1 cellular context compared by ENCODE assay signal in genomic region chr17:7885357-7886226, GRCh38.
A peak's percentile ranks its signal among the peaks of the same experiment; 100 is the strongest.
TF ChIP-seq lines count a peak whose summit lies in the region.

No MANE protein-coding gene starts in this region.

TF ChIP-seq in GM12878, 131 proteins besides CTCF, POLR2A, EP300 and RAD21 (continued from another document and continues in another):
- TF ChIP-seq E2F4 (IDR thresholded peaks at IDR 0.05; ENCODE audit: low read depth, low read length) (no peak), IKZF1 (conservative IDR thresholded peaks at IDR 0.05) (peak; percentile 49), BCL3 (IDR thresholded peaks at IDR 0.05; ENCODE audit: borderline replicate concordance, insufficient read depth, low read depth, low read length, poor library complexity, severe bottlenecking) (no peak), ATF3 (IDR thresholded peaks at IDR 0.05; ENCODE audit: borderline replicate concordance, extremely low read depth, low read depth, low read length) (no peak), EZH2 (IDR thresholded peaks at IDR 0.05; ENCODE audit: borderline replicate concordance, control insufficient read depth, low read depth, low read length) (no peak), CBFB (IDR thresholded peaks at IDR 0.05; ENCODE audit: low read depth) (no peak), BACH1 (IDR thresholded peaks at IDR 0.05; ENCODE audit: borderline replicate concordance) (peak; percentile 6; the same call in 1 of the 2 replicates), SREBF1 (IDR thresholded peaks at IDR 0.05; ENCODE audit: low read length) (no peak), SP1 (IDR thresholded peaks at IDR 0.05; ENCODE audit: low read depth, low read length) (peak; percentile 11), TAF1 (IDR thresholded peaks at IDR 0.05; ENCODE audit: borderline replicate concordance, low read depth, low read length) (0 out of 2 replicates have a peak, but pooled peaks have one; percentile 19), FOXM1 (IDR thresholded peaks at IDR 0.05; ENCODE audit: low read depth, low read length) (no peak), KDM1A (IDR thresholded peaks at IDR 0.05; ENCODE audit: borderline replicate concordance) (no peak), MAX (IDR thresholded peaks at IDR 0.05; ENCODE audit: low read depth, low read length) (peak; percentile 53), RELA (IDR thresholded peaks at IDR 0.05; ENCODE audit: borderline replicate concordance, partially characterized antibody) (no peak), USF2 (IDR thresholded peaks at IDR 0.05; ENCODE audit: borderline replicate concordance, low read depth, low read length) (no peak), RFX5 (IDR thresholded peaks at IDR 0.05; ENCODE audit: low read depth, low read length) (no peak), MEF2B (IDR thresholded peaks at IDR 0.05; ENCODE audit: partially characterized antibody, poor library complexity, severe bottlenecking) (peak; percentile 32), ZNF384 (IDR thresholded peaks at IDR 0.05; ENCODE audit: borderline replicate concordance, low read depth, low read length) (peak; percentile 71), SMARCA5 (IDR thresholded peaks at IDR 0.05) (peak; percentile 63; the same call in 1 of the 2 replicates), ASH2L (IDR thresholded peaks at IDR 0.05; ENCODE audit: borderline replicate concordance, low read depth) (no peak), PAX5 (IDR thresholded peaks at IDR 0.05; ENCODE audit: borderline replicate concordance, low read depth, low read length) (0 out of 2 replicates have a peak, but pooled peaks have one; percentile 5), BHLHE40 (IDR thresholded peaks at IDR 0.05; ENCODE audit: borderline replicate concordance in 1 of 2, low read depth in 2 of 2, low read length in 1 of 2) (peak; percentile 87 to 95), SIN3A (IDR thresholded peaks at IDR 0.05; ENCODE audit: low read depth, low read length) (0 out of 2 replicates have a peak, but pooled peaks have one; percentile 15), RAD51 (IDR thresholded peaks at IDR 0.05) (peak; percentile 59), POLR2AphosphoS2 (IDR thresholded peaks at IDR 0.05; ENCODE audit: low read depth, low read length) (0 out of 2 replicates have a peak, but pooled peaks have one; percentile 40), ZSCAN29 (IDR thresholded peaks at IDR 0.05) (0 out of 2 replicates have a peak, but pooled peaks have one; percentile 14), IRF3 (IDR thresholded peaks at IDR 0.05) (no peak), NR2C2 (IDR thresholded peaks at IDR 0.05; ENCODE audit: borderline replicate concordance, control insufficient read depth, insufficient read length, low read depth) (no peak), YBX1 (IDR thresholded peaks at IDR 0.05) (no peak), SPI1 (IDR thresholded peaks at IDR 0.05; ENCODE audit: borderline replicate concordance, insufficient read depth, low read depth, low read length) (no peak), HDGF (IDR thresholded peaks at IDR 0.05) (no peak), EGR1 (IDR thresholded peaks at IDR 0.05; ENCODE audit: borderline replicate concordance in 1 of 2, low read depth in 2 of 2, low read length in 2 of 2) (no peak), TBL1XR1 (IDR thresholded peaks at IDR 0.05; ENCODE audit: low read depth, low read length) (peak; percentile 28; the same call in 1 of the 2 replicates), IRF4 (IDR thresholded peaks at IDR 0.05; ENCODE audit: low read depth, low read length) (peak; percentile 23; the same call in 1 of the 2 replicates), MXI1 (IDR thresholded peaks at IDR 0.05; ENCODE audit: low read depth, low read length) (peak; percentile 90; the same call in 1 of the 2 replicates), LARP7 (IDR thresholded peaks at IDR 0.05) (peak; percentile 69), KAT2A (conservative IDR thresholded peaks at IDR 0.05; ENCODE audit: control insufficient read depth, low read depth, low read length) (no peak), E2F8 (IDR thresholded peaks at IDR 0.05; ENCODE audit: low read depth, partially characterized antibody) (no peak), POLR2AphosphoS5 (IDR thresholded peaks at IDR 0.05; ENCODE audit: low read length) (peak; percentile 74), CEBPZ (IDR thresholded peaks at IDR 0.05; ENCODE audit: low read depth, low read length) (no peak), PRDM15 (CRISPR knock-in tag; IDR thresholded peaks at IDR 0.05) (no peak), DPF2 (IDR thresholded peaks at IDR 0.05) (peak; percentile 86), SUPT20H (IDR thresholded peaks at IDR 0.05; ENCODE audit: borderline replicate concordance, control insufficient read depth, low read depth, low read length) (no peak), FOXK2 (IDR thresholded peaks at IDR 0.05) (no peak), GABPA (IDR thresholded peaks at IDR 0.05; ENCODE audit: low read depth) (no peak), ATF2 (IDR thresholded peaks at IDR 0.05; ENCODE audit: low read length) (no peak), STAT3 (IDR thresholded peaks at IDR 0.05; ENCODE audit: low read depth, low read length) (no peak), PAX8 (IDR thresholded peaks at IDR 0.05) (no peak), ZNF274 (IDR thresholded peaks at IDR 0.05; ENCODE audit: insufficient read depth, insufficient read length) (no peak)
